13 cellular contexts compared by ENCODE assay signal in genomic region chr4:26404597-26405323, GRCh38.
DNase-seq lines count a peak whose midpoint lies in the region; ATAC-seq and TF ChIP-seq lines count a peak whose summit lies in the region.
"Had no signal": no experiment of that assay in that cellular context is flagged by ENCODE, and none has a peak within 500 bp of the region (broad histone marks: within the 10 kb centered on the region; RNA-seq: fewer than 3 reads in every experiment).

No MANE protein-coding gene starts in this region.

- H2AFZ ChIP-seq in smooth muscle cell (ENCODE audit: low read depth), result no peak overlapping the region

- peaks cover 16% of the 10 kb centered on the region for H3K36me3 ChIP-seq in left ventricle myocardium inferior
- peaks cover 6% of the 10 kb centered on the region for H3K36me3 ChIP-seq in right atrium auricular region
- H3K36me3 ChIP-seq in smooth muscle cell (ENCODE audit: low read depth), result peaks cover 5% of the 10 kb centered on the region

- H3K27me3 ChIP-seq in left ventricle myocardium inferior (ENCODE audit: low read depth) (no peaks in the 10 kb centered on the region), right atrium auricular region (no peaks in the 10 kb centered on the region), smooth muscle cell (ENCODE audit: low read depth) (no peaks in the 10 kb centered on the region)

- no peak overlapping the region for H3K9ac ChIP-seq in smooth muscle cell (ENCODE audit: low read depth)

- WGBS in smooth muscle cell (ENCODE audit: low lambda C conversion rate), result 78% methylated on average over 4 of the region's 4 CpGs

- peaks cover 23% of the 10 kb centered on the region for H3K4me1 ChIP-seq in left ventricle myocardium inferior
- peaks cover 0 to 4% of the 10 kb centered on the region in 2 donors for H3K4me1 ChIP-seq in right atrium auricular region
- H3K4me1 ChIP-seq in smooth muscle cell (ENCODE audit: low read depth), result peaks cover 20% of the 10 kb centered on the region

- peaks cover 50% of the 10 kb centered on the region for H3K79me2 ChIP-seq in smooth muscle cell (ENCODE audit: low read depth)

- H3K4me3 ChIP-seq in left ventricle myocardium inferior (no peak overlapping the region), right atrium auricular region (no peak overlapping the region), fibroblast of mammary gland (ENCODE audit: control insufficient read depth, low read depth, low read length) (no peak overlapping the region), smooth muscle cell (no peak overlapping the region)

- DNase-seq in left ventricle myocardium inferior (no peak), right atrium auricular region (ENCODE audit: low spot score) (no peak), OCI-M1 (lab: John Stamatoyannopoulos, UW) (peak; percentile 9), fibroblast of mammary gland (ENCODE audit: low read depth) (no peak), smooth muscle cell (lab: John Stamatoyannopoulos, UW; ENCODE audit: unreplicated experiment) (no peak), sciatic nerve (ENCODE audit: low spot score) (no peak), DMS79 treated with DMSO at 0.1 percent for 48 hours (lab: John Stamatoyannopoulos, UW) (no peak)
- DNase-seq: Calu3, hypothalamus, KBM-7, NCI-H1436 treated with DMSO at 0.1 percent for 48 hours, NCI-H446 treated with DMSO at 0.1 percent for 48 hours had no signal

- H4K20me1 ChIP-seq in smooth muscle cell (ENCODE audit: low read depth), result peaks cover under 1% of the 10 kb centered on the region

- ATAC-seq in HG03469 (IDR thresholded peaks at IDR 0.05; ENCODE audit: unreplicated experiment) (no peak), sciatic nerve (no peak)

- H3K4me2 ChIP-seq in smooth muscle cell, result peak overlapping the region; percentile 18

- no peaks in the 10 kb centered on the region for H3F3A ChIP-seq in smooth muscle cell (ENCODE audit: low read depth)

- H3K27ac ChIP-seq in left ventricle myocardium inferior (replicated peaks), result no peak overlapping the region
- H3K27ac ChIP-seq in right atrium auricular region, result no peak overlapping the region
- H3K27ac ChIP-seq in smooth muscle cell (ENCODE audit: low read depth), result peak overlapping the region; percentile 87

- intact Hi-C loops in left ventricle myocardium inferior (cut with micrococcal nuclease) (no loop called here), sciatic nerve (cut with DNase I) (loop anchor here (10.0 kb wide), 1 partner anchor 70 kb away; no protein-coding TSS in a partner anchor)

- H3K9me3 ChIP-seq in left ventricle myocardium inferior (replicated peaks), result peaks cover 16% of the 10 kb centered on the region
- H3K9me3 ChIP-seq in right atrium auricular region, result peaks cover 0 to 11% of the 10 kb centered on the region in 2 donors
- peaks cover 6% of the 10 kb centered on the region for H3K9me3 ChIP-seq in smooth muscle cell (replicated peaks; ENCODE audit: low read depth)

- peak; percentile 23 for TF ChIP-seq CTCF in left ventricle myocardium inferior (IDR thresholded peaks at IDR 0.05; ENCODE audit: borderline replicate concordance)
- peak in 1 of 2 donors; percentile 38 for TF ChIP-seq CTCF in right atrium auricular region (IDR thresholded peaks at IDR 0.05)
- peak; percentile 16 for TF ChIP-seq CTCF in fibroblast of mammary gland (conservative IDR thresholded peaks at IDR 0.05; ENCODE audit: control insufficient read depth, insufficient read depth, low read depth, low read length)
- peak; percentile 9 for TF ChIP-seq CTCF in smooth muscle cell (IDR thresholded peaks at IDR 0.05; ENCODE audit: borderline replicate concordance, insufficient read depth, poor library complexity, severe bottlenecking)
